Comparison of ENCODE assay signal across 8 cellular contexts in the genomic region with DNA sequence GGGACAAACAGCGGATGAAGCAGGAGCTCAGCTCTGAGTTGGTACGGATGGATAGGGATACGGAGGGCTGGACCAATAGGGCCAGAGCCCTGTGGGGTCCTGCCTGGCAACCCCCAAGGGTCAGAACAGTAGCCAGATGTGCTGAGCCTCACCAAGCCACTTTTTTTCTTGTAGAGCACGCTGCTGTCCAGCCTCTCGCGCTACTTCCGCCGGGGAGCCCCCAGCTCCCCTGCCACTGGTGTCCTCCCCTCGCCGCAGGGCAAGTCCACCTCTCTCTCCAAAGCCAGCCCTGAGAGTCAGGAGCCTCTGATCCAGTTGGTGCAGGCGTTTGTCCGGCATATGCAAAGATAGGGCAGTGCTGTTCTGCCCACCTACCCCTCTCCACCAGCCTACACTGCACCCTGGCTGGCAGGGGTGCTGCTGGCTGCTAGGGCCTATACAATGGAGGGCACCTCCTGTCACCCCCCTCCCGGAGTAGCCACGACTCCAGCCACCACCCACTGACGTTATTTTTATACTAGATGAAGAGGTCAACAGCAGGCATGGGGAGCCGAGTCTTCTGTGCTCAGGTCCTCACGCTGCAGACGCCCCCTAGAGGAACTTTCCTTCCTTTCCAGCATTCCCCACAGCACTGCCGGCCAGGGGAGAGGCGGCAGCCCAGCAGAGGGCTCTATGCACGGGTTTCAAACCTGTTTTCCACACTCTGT. TPM values are rescaled to one million over a fixed set of nuclear protein-coding genes. Genes with fewer than 3 reads are reported as not detected.
DNase-seq lines count a peak whose midpoint lies in the region; ATAC-seq, FAIRE-seq and TF ChIP-seq lines count a peak whose summit lies in the region.

No MANE protein-coding gene starts in this region.

- peak overlapping the region; percentile 12 for H3K4me3 Mint-ChIP-seq in activated CD4-positive, alpha-beta memory T cell treated with anti-CD3 and anti-CD28 coated beads for 36 hours

- no peaks in the 10 kb centered on the region for H4K20me1 ChIP-seq in endothelial cell of umbilical vein (replicated peaks; ENCODE audit: control insufficient read depth, extremely low read depth, insufficient read depth, low read length)

- no peak overlapping the region for H3K9ac ChIP-seq in endothelial cell of umbilical vein (replicated peaks; ENCODE audit: extremely low read depth, insufficient read depth, low read length)

- intact Hi-C loops in activated CD4-positive, alpha-beta memory T cell treated with anti-CD3 and anti-CD28 coated beads for 36 hours (cut with micrococcal nuclease) = no loop called here
- intact Hi-C loops in endothelial cell of umbilical vein (cut with micrococcal nuclease) = loop anchor here (1.0 to 10.0 kb wide), 3 partner anchors 22 to 608 kb away; a partner anchor contains a TSS

- peak overlapping the region; percentile 61 for H3K27ac Mint-ChIP-seq in activated CD4-positive, alpha-beta memory T cell treated with anti-CD3 and anti-CD28 coated beads for 36 hours

- peak; percentile 96 for TF ChIP-seq CTCF in AG10803 (conservative IDR thresholded peaks at IDR 0.05; ENCODE audit: low read length)
- peak; percentile 78 for TF ChIP-seq CTCF in GM20000 (IDR thresholded peaks at IDR 0.05; ENCODE audit: extremely low read depth, missing control alignments)
- TF ChIP-seq CTCF in endothelial cell of umbilical vein (IDR thresholded peaks at IDR 0.05; ENCODE audit: extremely low read depth in 1 of 2, insufficient read depth in 1 of 2, low read depth in 1 of 2, low read length in 2 of 2) = peak; percentile 91 to 93

- H3K4me1 Mint-ChIP-seq in activated CD4-positive, alpha-beta memory T cell treated with anti-CD3 and anti-CD28 coated beads for 36 hours (ENCODE audit: low read depth) = no peaks in the 10 kb centered on the region

- POLR2A ChIA-PET in activated CD4-positive, alpha-beta memory T cell treated with anti-CD3 and anti-CD28 coated beads for 36 hours (lab: Charles Lee) = no interaction called here
- POLR2A ChIA-PET in endothelial cell of umbilical vein (lab: Charles Lee) = no interaction called here

- CTCF ChIA-PET in activated CD4-positive, alpha-beta memory T cell treated with anti-CD3 and anti-CD28 coated beads for 36 hours (lab: Charles Lee) = interaction anchor here (1.3 to 1.7 kb wide), 5 partner anchors 8 to 22 kb away, joined by 3 to 6 read pairs (median 5); a partner anchor contains a TSS
- CTCF ChIA-PET in endothelial cell of umbilical vein (lab: Charles Lee) = interaction anchor here (0.7 to 3.1 kb wide), 14 partner anchors 9 to 188 kb away, joined by 3 to 17 read pairs (median 4); a partner anchor contains a TSS

- H3K9me3 Mint-ChIP-seq in activated CD4-positive, alpha-beta memory T cell treated with anti-CD3 and anti-CD28 coated beads for 36 hours = no peaks in the 10 kb centered on the region

- no peaks in the 10 kb centered on the region for H3K4me1 ChIP-seq in endothelial cell of umbilical vein (ENCODE audit: control insufficient read depth, extremely low read depth, insufficient read depth, low read length)

- dilution Hi-C loops in endothelial cell of umbilical vein (cut with MboI; ENCODE audit: extremely low pct_ligation_motif_present, low sequenced_read_pairs) = no loop called here

- H3K27me3 Mint-ChIP-seq in activated CD4-positive, alpha-beta memory T cell treated with anti-CD3 and anti-CD28 coated beads for 36 hours = no peaks in the 10 kb centered on the region

- no peaks in the 10 kb centered on the region for H3K79me2 ChIP-seq in endothelial cell of umbilical vein (ENCODE audit: control insufficient read depth, insufficient read depth, low read length)

- H3K36me3 Mint-ChIP-seq in activated CD4-positive, alpha-beta memory T cell treated with anti-CD3 and anti-CD28 coated beads for 36 hours = peaks cover 30% of the 10 kb centered on the region

- no peak for TF ChIP-seq POLR2A in endothelial cell of umbilical vein (IDR thresholded peaks at IDR 0.05; ENCODE audit: low read depth, low read length)

- no peak overlapping the region for H3K27ac ChIP-seq in endothelial cell of umbilical vein (ENCODE audit: insufficient read depth, low read depth, low read length)

- peak; percentile 64 for FAIRE-seq in endothelial cell of umbilical vein (lab: Jason Lieb, UNC)

- H3K9me1 ChIP-seq in endothelial cell of umbilical vein (replicated peaks; ENCODE audit: control insufficient read depth, extremely low read depth, insufficient read depth, low read length) = no peaks in the 10 kb centered on the region

- H3K27me3 ChIP-seq in endothelial cell of umbilical vein (ENCODE audit: control insufficient read depth in 2 of 2, insufficient read depth in 2 of 2, low read length in 2 of 2) = no peaks in the 10 kb centered on the region

- TSS peak; percentile 75 for BruUV-seq in endothelial cell of umbilical vein (replicated peaks; lab: Mats Ljungman, UMichigan)

- ATAC-seq in HG03520 (IDR thresholded peaks at IDR 0.05; ENCODE audit: unreplicated experiment) = no peak

- no peak overlapping the region for H2AFZ ChIP-seq in endothelial cell of umbilical vein (ENCODE audit: low read depth, low read length)

- DNase-seq in AG10803 (ENCODE audit: low read depth) = peak; percentile 73
- peak; percentile 80 for DNase-seq in GM20000 (ENCODE audit: low spot score)
- DNase-seq in NCI-H510A treated with DMSO at 0.1 percent for 48 hours (lab: John Stamatoyannopoulos, UW) = peak; percentile 77
- peak; percentile 59 for DNase-seq in activated CD4-positive, alpha-beta memory T cell treated with anti-CD3 and anti-CD28 coated beads for 36 hours
- DNase-seq in endothelial cell of umbilical vein (ENCODE audit: low read depth, low spot score) = peak; percentile 70
- peak; percentile 54 for DNase-seq in middle frontal gyrus (ENCODE audit: extremely low spot score, low spot score)
- peak; percentile 14 for DNase-seq in stimulated activated naive CD4-positive, alpha-beta T cell treated with Interleukin-2 at 50 U/mL for 16 hours (lab: John Stamatoyannopoulos, UW)

- no peaks in the 10 kb centered on the region for H3K9me3 ChIP-seq in endothelial cell of umbilical vein (replicated peaks; ENCODE audit: control insufficient read depth, insufficient read depth, low read length)

- H3K36me3 ChIP-seq in endothelial cell of umbilical vein (ENCODE audit: control insufficient read depth in 2 of 2, extremely low read depth in 1 of 2, insufficient read depth in 2 of 2, low read length in 2 of 2) = peaks cover 6 to 52% of the 10 kb centered on the region in 2 experiments

- H3K4me2 ChIP-seq in endothelial cell of umbilical vein (ENCODE audit: insufficient read depth, low read length) = no peak overlapping the region

- H3K4me3 ChIP-seq in AG10803 (ENCODE audit: low read length) (no peak overlapping the region), endothelial cell of umbilical vein (replicated peaks in 1 of 3; ENCODE audit: insufficient read depth in 1 of 3, low read depth in 1 of 3, low read length in 3 of 3) (no peak overlapping the region)

RNA-seq across cellular contexts. Expression of a gene that starts 21.6 kb away (rescaled TPM):
- 10 to 100 TPM; 59.5 to 62.3 TPM for total RNA-seq in activated CD4-positive, alpha-beta memory T cell treated with anti-CD3 and anti-CD28 coated beads for 36 hours
- total RNA-seq in endothelial cell of umbilical vein = 55.8 and 58.8 TPM in 2 replicates
- polyA plus RNA-seq in endothelial cell of umbilical vein = 77.5 and 91.9 TPM in 2 replicates
- 39.7 and 56.0 TPM in 2 replicates for polyA plus RNA-seq in endothelial cell of umbilical vein (2011; cell fraction: cytosol; rRNA removed)
- 277 and 325 TPM in 2 replicates for polyA plus RNA-seq in endothelial cell of umbilical vein (2011; cell fraction: nucleus; rRNA removed)
- polyA plus RNA-seq in endothelial cell of umbilical vein (2012) = 39.9 and 52.4 TPM in 2 replicates
- 26.6 and 38.9 TPM in 2 replicates for polyA minus RNA-seq in endothelial cell of umbilical vein
- 84.7 TPM for polyA minus RNA-seq in endothelial cell of umbilical vein (2011; cell fraction: cytosol; rRNA and poly(A)+ RNA removed)
- polyA minus RNA-seq in endothelial cell of umbilical vein (2011; cell fraction: nucleus; rRNA and poly(A)+ RNA removed) = 27.8 and 31.7 TPM in 2 replicates

RNA-seq across cellular contexts. Expression of a gene that starts 29.9 kb away (rescaled TPM):
- 10 to 100 TPM; 26.1 to 26.5 TPM for total RNA-seq in activated CD4-positive, alpha-beta memory T cell treated with anti-CD3 and anti-CD28 coated beads for 36 hours
- 28.0 and 29.5 TPM in 2 replicates for total RNA-seq in endothelial cell of umbilical vein
- polyA plus RNA-seq in endothelial cell of umbilical vein = 27.7 and 28.0 TPM in 2 replicates
- polyA plus RNA-seq in endothelial cell of umbilical vein (2011; cell fraction: cytosol; rRNA removed) = 13.1 and 15.9 TPM in 2 replicates
- polyA plus RNA-seq in endothelial cell of umbilical vein (2011; cell fraction: nucleus; rRNA removed) = 125 and 138 TPM in 2 replicates
- polyA plus RNA-seq in endothelial cell of umbilical vein (2012) = 15.3 and 16.1 TPM in 2 replicates
- 12.8 and 20.8 TPM in 2 replicates for polyA minus RNA-seq in endothelial cell of umbilical vein
- polyA minus RNA-seq in endothelial cell of umbilical vein (2011; cell fraction: cytosol; rRNA and poly(A)+ RNA removed) = 11.4 TPM
- 18.4 and 31.4 TPM in 2 replicates for polyA minus RNA-seq in endothelial cell of umbilical vein (2011; cell fraction: nucleus; rRNA and poly(A)+ RNA removed)

RNA-seq across cellular contexts. Expression of a gene that starts 59.0 kb away (rescaled TPM):
- 100 to 1,000 TPM; 121 to 124 TPM for total RNA-seq in activated CD4-positive, alpha-beta memory T cell treated with anti-CD3 and anti-CD28 coated beads for 36 hours
- 62.1 and 66.2 TPM in 2 replicates for total RNA-seq in endothelial cell of umbilical vein
- polyA plus RNA-seq in endothelial cell of umbilical vein = 62.7 TPM in 2 replicates
- polyA plus RNA-seq in endothelial cell of umbilical vein (2011; cell fraction: cytosol; rRNA removed) = 46.2 and 57.1 TPM in 2 replicates
- 105 and 115 TPM in 2 replicates for polyA plus RNA-seq in endothelial cell of umbilical vein (2011; cell fraction: nucleus; rRNA removed)
- 43.7 and 48.4 TPM in 2 replicates for polyA plus RNA-seq in endothelial cell of umbilical vein (2012)
- 198 and 201 TPM in 2 replicates for polyA minus RNA-seq in endothelial cell of umbilical vein
- 180 TPM for polyA minus RNA-seq in endothelial cell of umbilical vein (2011; cell fraction: cytosol; rRNA and poly(A)+ RNA removed)
- polyA minus RNA-seq in endothelial cell of umbilical vein (2011; cell fraction: nucleus; rRNA and poly(A)+ RNA removed) = 102 and 120 TPM in 2 replicates

RNA-seq across cellular contexts. Expression of a gene that starts 59.1 kb away (rescaled TPM):
- total RNA-seq in activated CD4-positive, alpha-beta memory T cell treated with anti-CD3 and anti-CD28 coated beads for 36 hours = 1 to 10 TPM; 5.7 to 6.7 TPM
- total RNA-seq in endothelial cell of umbilical vein = 18.8 and 22.3 TPM in 2 replicates
- 59.8 and 71.6 TPM in 2 replicates for polyA plus RNA-seq in endothelial cell of umbilical vein
- 26.2 and 27.5 TPM in 2 replicates for polyA plus RNA-seq in endothelial cell of umbilical vein (2011; cell fraction: cytosol; rRNA removed)
- polyA plus RNA-seq in endothelial cell of umbilical vein (2011; cell fraction: nucleus; rRNA removed) = 13.3 and 13.6 TPM in 2 replicates
- polyA plus RNA-seq in endothelial cell of umbilical vein (2012) = 22.6 and 24.8 TPM in 2 replicates
- 68.3 and 77.7 TPM in 2 replicates for polyA minus RNA-seq in endothelial cell of umbilical vein
- 17.3 TPM for polyA minus RNA-seq in endothelial cell of umbilical vein (2011; cell fraction: cytosol; rRNA and poly(A)+ RNA removed)
- polyA minus RNA-seq in endothelial cell of umbilical vein (2011; cell fraction: nucleus; rRNA and poly(A)+ RNA removed) = 15.5 and 18.1 TPM in 2 replicates

Comparison
In these comparisons a context has a peak if more than half of its experiments do, and no peak if none do; other contexts are left out.
1. DNase-seq: peak in every context shown above with its lines; median percentile 80 in GM20000; 77 in NCI-H510A treated with DMSO at 0.1 percent for 48 hours; 73 in AG10803; 70 in endothelial cell of umbilical vein; 59 in activated CD4-positive, alpha-beta memory T cell treated with anti-CD3 and anti-CD28 coated beads for 36 hours; 54 in middle frontal gyrus; 14 in stimulated activated naive CD4-positive, alpha-beta T cell treated with Interleukin-2 at 50 U/mL for 16 hours.